ENCODE assay signal across 25 cellular contexts in genomic region chr2:109139844-109140396, GRCh38. TPM values are rescaled to one million over a fixed set of nuclear protein-coding genes. Genes with fewer than 3 reads are reported as not detected.
"Had no signal": no experiment of that assay in that cellular context is flagged by ENCODE, and none has a peak within 500 bp of the region (broad histone marks: within the 10 kb centered on the region; RNA-seq: fewer than 3 reads in every experiment).

No MANE protein-coding gene starts in this region.

- H3K9me3 ChIP-seq: esophagus squamous epithelium, lower lobe of right lung, pancreas, prostate gland, right atrium auricular region, sigmoid colon, stomach, thyroid gland, vagina had no signal

- H3K4me1 ChIP-seq: pancreas, prostate gland had no signal

- H3K27ac ChIP-seq: esophagus squamous epithelium, lower lobe of right lung, pancreas, prostate gland, right atrium auricular region, sigmoid colon, stomach, thyroid gland, vagina had no signal

- H3K4me3 ChIP-seq: esophagus squamous epithelium, lower lobe of right lung, pancreas, prostate gland, right atrium auricular region, sigmoid colon, stomach, thyroid gland, vagina had no signal

- DNase-seq: cortex of kidney; effector memory CD8-positive, alpha-beta T cell; erythroblast; esophagus squamous epithelium; hypothalamus; immature natural killer cell; islet precursor cell; left ventricle myocardium superior; lower lobe of right lung; naive B cell; nucleus accumbens; pancreas; sigmoid colon; stimulated activated CD4-positive, alpha-beta T cell treated with anti-CD3 and anti-CD28 coated beads, Interleukin-2, amount 100 ng/mL, for 24 hours; stimulated activated CD4-positive, alpha-beta T cell treated with anti-CD3 and anti-CD28 coated beads, Interleukin-4, amount 100 ng/mL, for 24 hours; stimulated activated naive CD4-positive, alpha-beta T cell treated with Interleukin-2 at 50 U/mL for 16 hours; stomach; thyroid gland; trophoblast cell had no signal

- H3K27me3 ChIP-seq: esophagus squamous epithelium, pancreas, right atrium auricular region, sigmoid colon, stomach, thyroid gland, vagina had no signal

- H3K9me3 Mint-ChIP-seq: effector memory CD8-positive, alpha-beta T cell; immature natural killer cell; naive B cell; natural killer cell treated with Interleukin-12 subunit alpha and Interleukin-12 subunit beta and Interleukin-15 and Interleukin-18, amount 100 ng/mL, for 72 hours; neural crest cell; stimulated activated effector memory CD8-positive, alpha-beta T cell treated with anti-CD3 and anti-CD28 coated beads, Interleukin-12 subunit alpha, Interleukin-12 subunit beta, amount 100 ng/mL, for 72 hours had no signal

- H3K36me3 Mint-ChIP-seq: immature natural killer cell; natural killer cell treated with Interleukin-12 subunit alpha and Interleukin-12 subunit beta and Interleukin-15 and Interleukin-18, amount 100 ng/mL, for 72 hours; stimulated activated effector memory CD8-positive, alpha-beta T cell treated with anti-CD3 and anti-CD28 coated beads, Interleukin-12 subunit alpha, Interleukin-12 subunit beta, amount 100 ng/mL, for 72 hours had no signal

- H3K4me3 Mint-ChIP-seq: effector memory CD8-positive, alpha-beta T cell; immature natural killer cell; naive B cell; natural killer cell treated with Interleukin-12 subunit alpha and Interleukin-12 subunit beta and Interleukin-15 and Interleukin-18, amount 100 ng/mL, for 72 hours; neural crest cell; stimulated activated effector memory CD8-positive, alpha-beta T cell treated with anti-CD3 and anti-CD28 coated beads, Interleukin-12 subunit alpha, Interleukin-12 subunit beta, amount 100 ng/mL, for 72 hours had no signal

- H3K36me3 ChIP-seq: esophagus squamous epithelium, lower lobe of right lung, pancreas, prostate gland, right atrium auricular region, sigmoid colon, stomach, thyroid gland, vagina had no signal

- H3K27ac Mint-ChIP-seq: effector memory CD8-positive, alpha-beta T cell; immature natural killer cell; natural killer cell treated with Interleukin-12 subunit alpha and Interleukin-12 subunit beta and Interleukin-15 and Interleukin-18, amount 100 ng/mL, for 72 hours; stimulated activated effector memory CD8-positive, alpha-beta T cell treated with anti-CD3 and anti-CD28 coated beads, Interleukin-12 subunit alpha, Interleukin-12 subunit beta, amount 100 ng/mL, for 72 hours had no signal

RNA-seq across cellular contexts. Expression of gene SH3RF3, which starts 10.9 kb away (rescaled TPM):
- polyA plus RNA-seq: immature natural killer cell had no signal
